In the genomic region with DNA sequence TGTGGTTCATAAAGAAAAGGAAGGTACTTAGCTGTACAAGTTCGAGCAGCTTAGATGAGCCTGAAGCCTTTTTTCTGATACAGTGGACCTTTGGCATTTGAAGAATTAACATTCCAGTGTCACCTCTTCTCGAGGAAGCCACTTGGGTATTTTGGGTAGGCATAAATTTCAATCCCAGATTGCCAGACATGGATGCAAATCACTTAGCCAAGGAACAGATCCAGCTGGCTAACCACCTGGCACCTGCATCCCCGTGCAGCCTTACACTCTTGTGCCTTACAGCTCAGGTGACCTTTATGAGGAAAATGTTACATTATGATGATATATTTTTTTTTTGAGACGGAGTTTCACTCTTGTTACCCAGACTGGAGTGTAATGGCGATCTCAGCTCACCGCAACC, we compare ENCODE assay signal across 19 cellular contexts. TPM values are rescaled to one million over a fixed set of nuclear protein-coding genes. Genes with fewer than 3 reads are reported as not detected.
A peak's percentile ranks its signal among the peaks of the same experiment; 100 is the strongest.
DNase-seq lines count a peak whose midpoint lies in the region; ATAC-seq and TF ChIP-seq lines count a peak whose summit lies in the region.
"Had no signal": no experiment of that assay in that cellular context is flagged by ENCODE, and none has a peak within 500 bp of the region (broad histone marks: within the 10 kb centered on the region; RNA-seq: fewer than 3 reads in every experiment).

No MANE protein-coding gene starts in this region.

- H3K4me3 ChIP-seq in WERI-Rb-1 (ENCODE audit: low read depth, low read length) = no peak overlapping the region
- H3K4me3 ChIP-seq: A549; BLaER1 treated with 17β-estradiol and CSF1 and Interleukin-3, amounts not matched to agents 10 nM and 100 nM had no signal

- DNase-seq in NCI-H2171 treated with DMSO at 0.1 percent for 48 hours (lab: John Stamatoyannopoulos, UW) (peak; percentile 65), NCI-H2171 (lab: John Stamatoyannopoulos, UW) (no peak), WERI-Rb-1 (no peak), cerebellum (ENCODE audit: low spot score) (peak; percentile 44), SHP77 (lab: John Stamatoyannopoulos, UW) (no peak)
- DNase-seq: AML-193; Caco-2; Calu3; CD4-positive, alpha-beta T cell; CD8-positive, alpha-beta T cell; DMS79 treated with DMSO at 0.1 percent for 48 hours; GDM1 had no signal

- no peaks in the 10 kb centered on the region for H3K36me3 ChIP-seq in WERI-Rb-1
- H3K36me3 ChIP-seq: BLaER1 treated with 17β-estradiol and CSF1 and Interleukin-3, amounts not matched to agents 10 nM and 100 nM had no signal

- no peaks in the 10 kb centered on the region for H3K9me3 ChIP-seq in WERI-Rb-1 (ENCODE audit: severe bottlenecking)
- H3K9me3 ChIP-seq: A549; BLaER1 treated with 17β-estradiol and CSF1 and Interleukin-3, amounts not matched to agents 10 nM and 100 nM; Caco-2 had no signal

- TF ChIP-seq CTCF in WERI-Rb-1 (IDR thresholded peaks at IDR 0.05; ENCODE audit: low read depth, low read length) = no peak

- no peak for ATAC-seq in HG02588 (IDR thresholded peaks at IDR 0.05; ENCODE audit: unreplicated experiment)
- ATAC-seq: A549; CD8-positive, alpha-beta T cell had no signal

- peak overlapping the region; percentile 9; the same call in 1 of the 2 replicates for H3K27ac ChIP-seq in WERI-Rb-1
- H3K27ac ChIP-seq: 22Rv1; A549; BLaER1 treated with 17β-estradiol and CSF1 and Interleukin-3, amounts not matched to agents 10 nM and 100 nM; C4-2B had no signal

- H3K27me3 ChIP-seq in WERI-Rb-1 (ENCODE audit: insufficient read depth, low read depth, severe bottlenecking) = no peaks in the 10 kb centered on the region
- H3K27me3 ChIP-seq: BLaER1 treated with 17β-estradiol and CSF1 and Interleukin-3, amounts not matched to agents 10 nM and 100 nM had no signal

RNA-seq across cellular contexts. Expression of a gene that starts 16.0 kb away (rescaled TPM):
- 1.5 TPM for total RNA-seq in cerebellum
- total RNA-seq: A172; B cell; Calu3; CD4-positive, alpha-beta T cell; CD8-positive, alpha-beta T cell had no signal

Comparison
In these comparisons a context has a peak if more than half of its experiments do, and no peak if none do; other contexts are left out.
1. DNase-seq: peak in NCI-H2171 treated with DMSO at 0.1 percent for 48 hours (single experiment) and cerebellum (single experiment); none in NCI-H2171 (single experiment), WERI-Rb-1 (single experiment) and SHP77 (0 of 2).